In the genomic region with DNA sequence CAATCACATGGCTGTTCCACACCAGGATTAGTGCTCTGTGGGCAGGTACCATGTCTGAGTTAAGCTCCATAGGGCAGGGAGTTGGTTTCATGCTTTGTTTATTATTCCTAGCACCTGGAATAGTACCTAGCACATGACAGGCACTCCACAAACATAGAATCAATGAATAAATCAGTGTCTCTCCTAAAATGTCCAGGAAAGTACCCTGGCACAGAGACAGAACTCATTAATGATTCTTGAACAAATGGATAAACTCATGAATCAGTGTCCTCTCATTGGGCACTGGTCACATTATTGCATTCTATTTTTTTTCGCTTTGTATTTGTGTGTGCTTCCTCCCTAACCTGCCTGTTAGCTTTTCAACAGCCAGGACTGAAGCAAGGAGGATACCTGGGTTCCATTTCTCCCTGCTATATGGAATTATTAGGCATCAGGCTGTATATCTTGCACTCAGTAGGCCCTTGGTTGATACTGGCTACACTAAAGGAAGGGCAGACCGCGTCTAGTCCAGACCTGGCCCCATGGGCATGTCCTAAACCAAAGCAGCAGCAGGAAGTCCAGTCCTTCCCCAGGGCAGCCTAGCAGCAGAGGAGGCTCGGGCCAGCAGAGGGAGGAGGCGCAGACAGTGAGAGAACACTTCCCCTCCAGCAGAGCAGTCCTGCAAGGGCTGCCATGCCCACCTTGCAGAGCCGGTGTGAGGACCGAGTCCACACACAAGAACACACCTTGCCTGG, we compare ENCODE assay signal across 8 cellular contexts. TPM values are rescaled to one million over a fixed set of nuclear protein-coding genes. Genes with fewer than 3 reads are reported as not detected.
DNase-seq lines count a peak whose midpoint lies in the region; ATAC-seq and TF ChIP-seq lines count a peak whose summit lies in the region.

No MANE protein-coding gene starts in this region.

- H3K4me1 ChIP-seq in right lobe of liver (peaks cover 0 to 15% (median 0%) of the 10 kb centered on the region in 4 donors), tibial artery (peaks cover 0 to 86% (median 79%) of the 10 kb centered on the region in 4 donors)

- H3K27me3 ChIP-seq in right lobe of liver (no peaks in the 10 kb centered on the region), tibial artery (no peaks in the 10 kb centered on the region)

- no peaks in the 10 kb centered on the region for H3K9me3 ChIP-seq in right lobe of liver
- no peaks in the 10 kb centered on the region for H3K9me3 ChIP-seq in tibial artery

- no peak for TF ChIP-seq POLR2A in right lobe of liver (IDR thresholded peaks at IDR 0.05)

- no peak overlapping the region for H3K4me3 Mint-ChIP-seq in activated CD8-positive, alpha-beta memory T cell treated with anti-CD3 and anti-CD28 coated beads, Interleukin-2, amount 10 ng/mL, durations not matched to agents 7 days and 5 days
- H3K4me3 Mint-ChIP-seq in brain: no peak overlapping the region

- peaks cover 37% of the 10 kb centered on the region for H3K36me3 Mint-ChIP-seq in activated CD8-positive, alpha-beta memory T cell treated with anti-CD3 and anti-CD28 coated beads, Interleukin-2, amount 10 ng/mL, durations not matched to agents 7 days and 5 days
- H3K36me3 Mint-ChIP-seq in brain: no peaks in the 10 kb centered on the region

- H3K4me1 Mint-ChIP-seq in activated CD8-positive, alpha-beta memory T cell treated with anti-CD3 and anti-CD28 coated beads, Interleukin-2, amount 10 ng/mL, durations not matched to agents 7 days and 5 days: peaks cover 68% of the 10 kb centered on the region
- peaks cover 54% of the 10 kb centered on the region for H3K4me1 Mint-ChIP-seq in brain

- ATAC-seq in activated CD8-positive, alpha-beta memory T cell treated with anti-CD3 and anti-CD28 coated beads, Interleukin-2, amount 10 ng/mL, durations not matched to agents 7 days and 5 days: no peak
- peak; percentile 45 to 59 (median 56) for ATAC-seq in right lobe of liver
- ATAC-seq in HG03175 (IDR thresholded peaks at IDR 0.05; ENCODE audit: unreplicated experiment): no peak

- no peak for TF ChIP-seq CTCF in brain (conservative IDR thresholded peaks at IDR 0.05)
- TF ChIP-seq CTCF in right lobe of liver (IDR thresholded peaks at IDR 0.05): peak in 2 of 4 donors; percentile 5 to 26
- no peak for TF ChIP-seq CTCF in tibial artery (IDR thresholded peaks at IDR 0.05)
- no peak for TF ChIP-seq CTCF in GM13976 (IDR thresholded peaks at IDR 0.05; ENCODE audit: borderline replicate concordance, control extremely low read depth, extremely low read depth, insufficient read depth, missing control alignments)

- no peak for DNase-seq in activated CD8-positive, alpha-beta memory T cell treated with anti-CD3 and anti-CD28 coated beads, Interleukin-2, amount 10 ng/mL, durations not matched to agents 7 days and 5 days
- no peak for DNase-seq in activated CD8-positive, alpha-beta memory T cell treated with anti-CD3 and anti-CD28 coated beads, Interleukin-2, amount 50 U/mL, for 4 hours
- DNase-seq in right lobe of liver (peak in 1 of 3 donors; percentile 57), tibial artery (peak in 1 of 2 donors; percentile 77), GM13976 (ENCODE audit: low spot score) (no peak), NCI-H510A (lab: John Stamatoyannopoulos, UW) (no peak)

- intact Hi-C loops in right lobe of liver (cut with DNase I) (no loop called here), tibial artery (cut with DNase I; ENCODE audit: low total_unique reads) (no loop called here)

- no peak overlapping the region for H3K4me3 ChIP-seq in right lobe of liver
- no peak overlapping the region for H3K4me3 ChIP-seq in tibial artery

- H3K36me3 ChIP-seq in right lobe of liver: peaks cover 0 to 3% (median 0%) of the 10 kb centered on the region in 4 donors
- H3K36me3 ChIP-seq in tibial artery: peaks cover 24 to 36% (median 31%) of the 10 kb centered on the region in 3 donors

- CTCF ChIA-PET in activated CD8-positive, alpha-beta memory T cell treated with anti-CD3 and anti-CD28 coated beads, Interleukin-2, amount 10 ng/mL, durations not matched to agents 7 days and 5 days (lab: Charles Lee): interaction anchor here (0.7 to 27.3 kb wide), 14 partner anchors 8 to 86 kb away, joined by 3 to 775 read pairs (median 5); a partner anchor contains a TSS

- H3K27me3 Mint-ChIP-seq in activated CD8-positive, alpha-beta memory T cell treated with anti-CD3 and anti-CD28 coated beads, Interleukin-2, amount 10 ng/mL, durations not matched to agents 7 days and 5 days: no peaks in the 10 kb centered on the region
- no peaks in the 10 kb centered on the region for H3K27me3 Mint-ChIP-seq in brain

- peak overlapping the region in 1 of 3 donors; percentile 45 for H3K27ac ChIP-seq in right lobe of liver
- H3K27ac ChIP-seq in tibial artery: peak overlapping the region; percentile 66 to 99

- 40% methylated on average over 4 of the region's 7 CpGs for WGBS in right lobe of liver (ENCODE audit: insufficient coverage, low coverage, low lambda C conversion rate, missing lambda C conversion rate)

- no peaks in the 10 kb centered on the region for H3K9me3 Mint-ChIP-seq in activated CD8-positive, alpha-beta memory T cell treated with anti-CD3 and anti-CD28 coated beads, Interleukin-2, amount 10 ng/mL, durations not matched to agents 7 days and 5 days (ENCODE audit: low read depth)
- peaks cover 0 to 2% (median 0%) of the 10 kb centered on the region in 5 experiments for H3K9me3 Mint-ChIP-seq in brain

- peak overlapping the region; percentile 82 for H3K27ac Mint-ChIP-seq in activated CD8-positive, alpha-beta memory T cell treated with anti-CD3 and anti-CD28 coated beads, Interleukin-2, amount 10 ng/mL, durations not matched to agents 7 days and 5 days
- H3K27ac Mint-ChIP-seq in brain: peak overlapping the region in 3 of 5 experiments; percentile 14 to 80 (median 33)

- in situ Hi-C loops in GM13976 (cut with MboI; ENCODE audit: low sequenced_read_pairs, unreplicated experiment): no loop called here

RNA-seq across cellular contexts. Expression of a gene that starts 18.4 kb away (rescaled TPM):
- total RNA-seq in activated CD8-positive, alpha-beta memory T cell treated with anti-CD3 and anti-CD28 coated beads, Interleukin-2, amount 10 ng/mL, durations not matched to agents 7 days and 5 days: 100 to 1,000 TPM; 226 to 284 TPM
- 8.2 TPM for polyA plus RNA-seq in brain (ENCODE audit: insufficient read depth, low read depth, low replicate concordance)
- 10 to 100 TPM in 2 of 6 experiments, 1 to 10 TPM in 4; 6.6 to 18.8 (median 8.4) TPM for total RNA-seq in right lobe of liver

RNA-seq across cellular contexts. Expression of a gene that starts 28.3 kb away (rescaled TPM):
- 10 to 100 TPM; 13.9 to 18.5 TPM for total RNA-seq in activated CD8-positive, alpha-beta memory T cell treated with anti-CD3 and anti-CD28 coated beads, Interleukin-2, amount 10 ng/mL, durations not matched to agents 7 days and 5 days
- 77.4 TPM for polyA plus RNA-seq in brain (ENCODE audit: insufficient read depth, low read depth, low replicate concordance)
- total RNA-seq in right lobe of liver: 10 to 100 TPM; 12.4 to 20.4 (median 18.0) TPM

RNA-seq across cellular contexts. Expression of a gene that starts 42.7 kb away (rescaled TPM):
- total RNA-seq in activated CD8-positive, alpha-beta memory T cell treated with anti-CD3 and anti-CD28 coated beads, Interleukin-2, amount 10 ng/mL, durations not matched to agents 7 days and 5 days: 1 to 10 TPM; 1.5 to 1.9 TPM
- 10.3 TPM for polyA plus RNA-seq in brain (ENCODE audit: insufficient read depth, low read depth, low replicate concordance)
- 1 to 10 TPM in 5 of 6 experiments, under 1 TPM in 1; 0.81 to 4.6 (median 2.6) TPM for total RNA-seq in right lobe of liver

Comparison
In these comparisons a context has a peak if more than half of its experiments do, and no peak if none do; other contexts are left out.
1. ATAC-seq: peak in right lobe of liver (4 of 4); none in activated CD8-positive, alpha-beta memory T cell treated with anti-CD3 and anti-CD28 coated beads, Interleukin-2, amount 10 ng/mL, durations not matched to agents 7 days and 5 days (single experiment) and HG03175 (single experiment).
2. RNA of a gene that starts 18.4 kb away (total RNA-seq): 226 to 284 TPM in activated CD8-positive, alpha-beta memory T cell treated with anti-CD3 and anti-CD28 coated beads, Interleukin-2, amount 10 ng/mL, durations not matched to agents 7 days and 5 days; 6.6 to 18.8 TPM in right lobe of liver; every median in the first group is over 10 times any median in the second.